Comparison of ENCODE assay signal across 8 cellular contexts in the genomic region with DNA sequence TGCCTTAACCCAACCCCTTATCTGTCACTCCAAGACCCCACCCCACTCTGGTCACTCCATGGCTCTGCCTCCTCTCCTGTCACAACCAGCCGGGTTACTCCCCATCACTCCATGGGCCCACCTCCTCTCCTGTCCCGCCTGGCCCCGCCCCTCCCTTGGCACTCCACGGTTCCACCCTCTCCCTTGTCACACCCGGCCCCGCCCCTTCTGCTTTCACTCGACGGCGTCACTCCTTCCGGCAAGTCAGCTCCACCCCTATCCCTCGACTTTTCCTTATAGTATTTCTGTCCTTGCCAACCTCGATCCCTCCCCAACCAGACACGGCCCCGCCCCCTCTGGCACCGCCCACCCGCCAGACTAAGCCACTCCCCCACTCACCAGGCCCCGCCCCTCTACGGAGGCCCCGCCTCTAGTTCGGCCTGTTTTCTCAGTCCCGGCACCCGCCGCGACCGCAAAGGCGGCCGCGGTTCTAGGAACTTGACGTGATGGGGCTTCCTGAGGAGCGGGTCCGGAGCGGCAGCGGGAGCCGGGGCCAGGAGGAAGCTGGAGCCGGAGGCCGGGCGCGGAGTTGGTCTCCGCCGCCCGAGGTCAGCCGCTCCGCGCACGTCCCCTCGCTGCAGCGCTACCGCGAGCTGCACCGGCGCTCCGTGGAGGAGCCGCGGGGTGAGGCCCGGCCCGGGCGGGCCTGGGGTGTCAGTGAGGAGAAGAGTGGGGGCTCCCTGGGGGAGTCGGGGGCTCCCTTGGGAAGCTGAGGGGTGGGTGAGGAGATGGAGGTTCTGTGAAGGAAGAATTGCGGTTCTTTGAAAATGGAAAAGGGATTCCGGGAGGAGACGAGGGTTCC. TPM values are rescaled to one million over a fixed set of nuclear protein-coding genes. Genes with fewer than 3 reads are reported as not detected.
DNase-seq lines count a peak whose midpoint lies in the region; ATAC-seq and TF ChIP-seq lines count a peak whose summit lies in the region.

A gene with protein sequence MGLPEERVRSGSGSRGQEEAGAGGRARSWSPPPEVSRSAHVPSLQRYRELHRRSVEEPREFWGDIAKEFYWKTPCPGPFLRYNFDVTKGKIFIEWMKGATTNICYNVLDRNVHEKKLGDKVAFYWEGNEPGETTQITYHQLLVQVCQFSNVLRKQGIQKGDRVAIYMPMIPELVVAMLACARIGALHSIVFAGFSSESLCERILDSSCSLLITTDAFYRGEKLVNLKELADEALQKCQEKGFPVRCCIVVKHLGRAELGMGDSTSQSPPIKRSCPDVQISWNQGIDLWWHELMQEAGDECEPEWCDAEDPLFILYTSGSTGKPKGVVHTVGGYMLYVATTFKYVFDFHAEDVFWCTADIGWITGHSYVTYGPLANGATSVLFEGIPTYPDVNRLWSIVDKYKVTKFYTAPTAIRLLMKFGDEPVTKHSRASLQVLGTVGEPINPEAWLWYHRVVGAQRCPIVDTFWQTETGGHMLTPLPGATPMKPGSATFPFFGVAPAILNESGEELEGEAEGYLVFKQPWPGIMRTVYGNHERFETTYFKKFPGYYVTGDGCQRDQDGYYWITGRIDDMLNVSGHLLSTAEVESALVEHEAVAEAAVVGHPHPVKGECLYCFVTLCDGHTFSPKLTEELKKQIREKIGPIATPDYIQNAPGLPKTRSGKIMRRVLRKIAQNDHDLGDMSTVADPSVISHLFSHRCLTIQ (plus strand): TSS at position 452 of the 841 bp plus-strand sequence. CDS start 34 bp downstream, at position 486.

- H2AFZ ChIP-seq in smooth muscle cell (ENCODE audit: low read depth), result peak within 1 kb of the TSS; percentile 95

- CTCF ChIA-PET in WTC11 (lab: Charles Lee), result interaction anchor here (0.5 to 7.7 kb wide), 25 partner anchors 12 to 1697 kb away, joined by 3 to 152 read pairs (median 4); a partner anchor contains a TSS

- no peaks in the 10 kb centered on the region for H3K9me3 Mint-ChIP-seq in WTC11

- H3K36me3 Mint-ChIP-seq in WTC11, result no peaks in the 10 kb centered on the region

- peak within 1 kb of the TSS; percentile 71 for H3K9ac ChIP-seq in smooth muscle cell (ENCODE audit: low read depth)

- H3K4me3 Mint-ChIP-seq in WTC11, result peak within 1 kb of the TSS; percentile 98

- WGBS in smooth muscle cell (ENCODE audit: low lambda C conversion rate), result under 1% methylated on average over 43 of the region's 61 CpGs

- POLR2A ChIA-PET in WTC11 (lab: Charles Lee), result interaction anchor here (0.6 to 0.9 kb wide), 5 partner anchors 10 to 373 kb away, joined by 3 to 7 read pairs (median 4); no protein-coding TSS in a partner anchor

- H3F3A ChIP-seq in smooth muscle cell (ENCODE audit: low read depth), result peaks cover 5% of the 10 kb centered on the region

- H3K79me2 ChIP-seq in smooth muscle cell (ENCODE audit: low read depth), result peaks cover 17% of the 10 kb centered on the region

- H3K4me3 ChIP-seq in cardiac fibroblast (replicated peaks in 1 of 2; ENCODE audit: low read depth in 2 of 2, low read length in 2 of 2) (peak within 1 kb of the TSS; percentile 61 to 75), smooth muscle cell (peak within 1 kb of the TSS; percentile 97)

- H3K4me1 Mint-ChIP-seq in WTC11, result peaks cover 48% of the 10 kb centered on the region

- DNase-seq in A172 (ENCODE audit: low spot score) (peak; percentile 97), NCI-H2227 (lab: John Stamatoyannopoulos, UW; ENCODE audit: unreplicated experiment) (peak; percentile 96), WTC11 (ENCODE audit: low spot score) (peak; percentile 100), cardiac fibroblast (ENCODE audit: low read depth in 2 of 2) (peak; percentile 99 to 100), iPS-NIHi7 (ENCODE audit: extremely low spot score) (peak; percentile 96), smooth muscle cell (lab: John Stamatoyannopoulos, UW; ENCODE audit: unreplicated experiment) (peak; percentile 98)

- H3K27ac ChIP-seq in smooth muscle cell (ENCODE audit: low read depth), result no peak within 1 kb of the TSS

- no peaks in the 10 kb centered on the region for H3K36me3 ChIP-seq in smooth muscle cell (ENCODE audit: low read depth)

- no peaks in the 10 kb centered on the region for H3K9me3 ChIP-seq in smooth muscle cell (replicated peaks; ENCODE audit: low read depth)

- peaks cover 34% of the 10 kb centered on the region for H3K27me3 Mint-ChIP-seq in WTC11 (ENCODE audit: low read depth)

- peak within 1 kb of the TSS; percentile 96 for H3K4me2 ChIP-seq in smooth muscle cell

- peaks cover 6% of the 10 kb centered on the region for H3K4me1 ChIP-seq in smooth muscle cell (ENCODE audit: low read depth)

- H3K27me3 ChIP-seq in smooth muscle cell (ENCODE audit: low read depth), result no peaks in the 10 kb centered on the region

- ATAC-seq in GM18867 (IDR thresholded peaks at IDR 0.05; ENCODE audit: unreplicated experiment) (peak; percentile 72), HG03103 (IDR thresholded peaks at IDR 0.05; ENCODE audit: low read depth, unreplicated experiment) (peak; percentile 54), WTC11 (peak; percentile 90)

- peaks cover 3% of the 10 kb centered on the region for H4K20me1 ChIP-seq in smooth muscle cell (ENCODE audit: low read depth)

- H3K27ac Mint-ChIP-seq in WTC11, result peak within 1 kb of the TSS; percentile 98

- TF ChIP-seq CTCF in WTC11 (IDR thresholded peaks at IDR 0.05), result no peak
- TF ChIP-seq CTCF in cardiac fibroblast (IDR thresholded peaks at IDR 0.05; ENCODE audit: low read depth, low read length), result no peak
- no peak for TF ChIP-seq CTCF in smooth muscle cell (IDR thresholded peaks at IDR 0.05; ENCODE audit: borderline replicate concordance, insufficient read depth, poor library complexity, severe bottlenecking)

TF ChIP-seq in WTC11, 78 proteins besides CTCF, POLR2A, EP300 and RAD21:
- TF ChIP-seq GTF2I (CRISPR knock-in tag; conservative IDR thresholded peaks at IDR 0.05), result no peak
- 0 out of 2 replicates have a peak, but pooled peaks have one; percentile 12 for TF ChIP-seq GABPB1 (CRISPR knock-in tag; IDR thresholded peaks at IDR 0.05)
- TF ChIP-seq, protein P1, sequence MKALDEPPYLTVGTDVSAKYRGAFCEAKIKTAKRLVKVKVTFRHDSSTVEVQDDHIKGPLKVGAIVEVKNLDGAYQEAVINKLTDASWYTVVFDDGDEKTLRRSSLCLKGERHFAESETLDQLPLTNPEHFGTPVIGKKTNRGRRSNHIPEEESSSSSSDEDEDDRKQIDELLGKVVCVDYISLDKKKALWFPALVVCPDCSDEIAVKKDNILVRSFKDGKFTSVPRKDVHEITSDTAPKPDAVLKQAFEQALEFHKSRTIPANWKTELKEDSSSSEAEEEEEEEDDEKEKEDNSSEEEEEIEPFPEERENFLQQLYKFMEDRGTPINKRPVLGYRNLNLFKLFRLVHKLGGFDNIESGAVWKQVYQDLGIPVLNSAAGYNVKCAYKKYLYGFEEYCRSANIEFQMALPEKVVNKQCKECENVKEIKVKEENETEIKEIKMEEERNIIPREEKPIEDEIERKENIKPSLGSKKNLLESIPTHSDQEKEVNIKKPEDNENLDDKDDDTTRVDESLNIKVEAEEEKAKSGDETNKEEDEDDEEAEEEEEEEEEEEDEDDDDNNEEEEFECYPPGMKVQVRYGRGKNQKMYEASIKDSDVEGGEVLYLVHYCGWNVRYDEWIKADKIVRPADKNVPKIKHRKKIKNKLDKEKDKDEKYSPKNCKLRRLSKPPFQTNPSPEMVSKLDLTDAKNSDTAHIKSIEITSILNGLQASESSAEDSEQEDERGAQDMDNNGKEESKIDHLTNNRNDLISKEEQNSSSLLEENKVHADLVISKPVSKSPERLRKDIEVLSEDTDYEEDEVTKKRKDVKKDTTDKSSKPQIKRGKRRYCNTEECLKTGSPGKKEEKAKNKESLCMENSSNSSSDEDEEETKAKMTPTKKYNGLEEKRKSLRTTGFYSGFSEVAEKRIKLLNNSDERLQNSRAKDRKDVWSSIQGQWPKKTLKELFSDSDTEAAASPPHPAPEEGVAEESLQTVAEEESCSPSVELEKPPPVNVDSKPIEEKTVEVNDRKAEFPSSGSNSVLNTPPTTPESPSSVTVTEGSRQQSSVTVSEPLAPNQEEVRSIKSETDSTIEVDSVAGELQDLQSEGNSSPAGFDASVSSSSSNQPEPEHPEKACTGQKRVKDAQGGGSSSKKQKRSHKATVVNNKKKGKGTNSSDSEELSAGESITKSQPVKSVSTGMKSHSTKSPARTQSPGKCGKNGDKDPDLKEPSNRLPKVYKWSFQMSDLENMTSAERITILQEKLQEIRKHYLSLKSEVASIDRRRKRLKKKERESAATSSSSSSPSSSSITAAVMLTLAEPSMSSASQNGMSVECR (CRISPR knock-in tag; IDR thresholded peaks at IDR 0.05; ENCODE audit: borderline replicate concordance), result no peak
- no peak for TF ChIP-seq NR2C2 (CRISPR knock-in tag; IDR thresholded peaks at IDR 0.05)
- no peak for TF ChIP-seq ZNF138 (CRISPR knock-in tag; conservative IDR thresholded peaks at IDR 0.05)
- no peak for TF ChIP-seq ELF4 (CRISPR knock-in tag; IDR thresholded peaks at IDR 0.05; ENCODE audit: low read depth)
- TF ChIP-seq TEAD1 (CRISPR knock-in tag; IDR thresholded peaks at IDR 0.05), result no peak
- TF ChIP-seq PRRX2 (CRISPR knock-in tag; IDR thresholded peaks at IDR 0.05), result no peak
- no peak for TF ChIP-seq ATF1 (CRISPR knock-in tag; IDR thresholded peaks at IDR 0.05)
- peak; percentile 60 for TF ChIP-seq SP1 (CRISPR knock-in tag; conservative IDR thresholded peaks at IDR 0.05)
- TF ChIP-seq, protein P2, sequence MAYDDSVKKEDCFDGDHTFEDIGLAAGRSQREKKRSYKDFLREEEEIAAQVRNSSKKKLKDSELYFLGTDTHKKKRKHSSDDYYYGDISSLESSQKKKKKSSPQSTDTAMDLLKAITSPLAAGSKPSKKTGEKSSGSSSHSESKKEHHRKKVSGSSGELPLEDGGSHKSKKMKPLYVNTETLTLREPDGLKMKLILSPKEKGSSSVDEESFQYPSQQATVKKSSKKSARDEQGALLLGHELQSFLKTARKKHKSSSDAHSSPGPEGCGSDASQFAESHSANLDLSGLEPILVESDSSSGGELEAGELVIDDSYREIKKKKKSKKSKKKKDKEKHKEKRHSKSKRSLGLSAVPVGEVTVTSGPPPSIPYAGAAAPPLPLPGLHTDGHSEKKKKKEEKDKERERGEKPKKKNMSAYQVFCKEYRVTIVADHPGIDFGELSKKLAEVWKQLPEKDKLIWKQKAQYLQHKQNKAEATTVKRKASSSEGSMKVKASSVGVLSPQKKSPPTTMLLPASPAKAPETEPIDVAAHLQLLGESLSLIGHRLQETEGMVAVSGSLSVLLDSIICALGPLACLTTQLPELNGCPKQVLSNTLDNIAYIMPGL (CRISPR knock-in tag; IDR thresholded peaks at IDR 0.05), result peak; percentile 65; the same call in 1 of the 2 replicates

RNA-seq across cellular contexts. Expression of the gene that starts here (rescaled TPM):
- 40.1 and 49.9 TPM in 2 replicates for total RNA-seq in A172 (2014; rRNA removed; shearing (Covaris generic))
- total RNA-seq in WTC11 (2021) (28.9 to 35.9 TPM (median 29.0 TPM) in 3 replicates), smooth muscle cell (33.9 and 35.1 TPM in 2 replicates)
- polyA plus RNA-seq in smooth muscle cell, result 27.1 and 37.7 TPM in 2 replicates
